19 cellular contexts compared by ENCODE assay signal in genomic region chr3:3129579-3129978, GRCh38. TPM values are rescaled to one million over a fixed set of nuclear protein-coding genes. Genes with fewer than 3 reads are reported as not detected.
A peak's percentile ranks its signal among the peaks of the same experiment; 100 is the strongest.
DNase-seq lines count a peak whose midpoint lies in the region; ATAC-seq and TF ChIP-seq lines count a peak whose summit lies in the region.
"Had no signal": no experiment of that assay in that cellular context is flagged by ENCODE, and none has a peak within 500 bp of the region (broad histone marks: within the 10 kb centered on the region; RNA-seq: fewer than 3 reads in every experiment).

No MANE protein-coding gene starts in this region.

- H3K36me3 Mint-ChIP-seq in activated T-cell treated with anti-CD3 and anti-CD28 coated beads, Interleukin-2, amount 50 U/mL, for 24 hours (ENCODE audit: low read depth): peaks cover 72% of the 10 kb centered on the region
- peaks cover 8 to 53% of the 10 kb centered on the region in 2 donors for H3K36me3 Mint-ChIP-seq in CD4-positive, alpha-beta memory T cell
- H3K36me3 Mint-ChIP-seq in effector memory CD8-positive, alpha-beta T cell (ENCODE audit: insufficient read depth): peaks cover 50% of the 10 kb centered on the region
- H3K36me3 Mint-ChIP-seq in progenitor cell of endocrine pancreas (ENCODE audit: insufficient read depth): peaks cover 16% of the 10 kb centered on the region

- no peak for DNase-seq in activated T-cell treated with anti-CD3 and anti-CD28 coated beads, Interleukin-2, amount 50 U/mL, for 24 hours
- no peak for DNase-seq in activated T-cell treated with anti-CD3 and anti-CD28 coated beads for 4 hours
- no peak for DNase-seq in CD4-positive, alpha-beta memory T cell
- DNase-seq in NB4 (ENCODE audit: low read depth): no peak
- DNase-seq in effector memory CD8-positive, alpha-beta T cell: no peak
- DNase-seq in progenitor cell of endocrine pancreas (ENCODE audit: low spot score, unreplicated experiment): no peak
- DNase-seq in NCI-H1930 (lab: John Stamatoyannopoulos, UW): no peak
- DNase-seq: DMS79 treated with DMSO at 0.1 percent for 48 hours, MM.1S, NCI-H2029, NCI-H2171 treated with DMSO at 0.1 percent for 48 hours, NCI-H510A, NCI-H82, Right ventricle myocardium superior had no signal

- TF ChIP-seq POLR2A in NB4 (IDR thresholded peaks at IDR 0.05; ENCODE audit: extremely low read depth, insufficient read length): no peak

- no peaks in the 10 kb centered on the region for H3K9me3 ChIP-seq in CD4-positive, alpha-beta memory T cell (ENCODE audit: control insufficient read depth in 1 of 2, low read length in 2 of 2)

- intact Hi-C loops in CD4-positive, alpha-beta memory T cell (cut with micrococcal nuclease): loop anchor here (5.0 kb wide), 1 partner anchor 1363 kb away; the partner anchor contains the start of gene ITPR1

- no peaks in the 10 kb centered on the region for H3K9me3 Mint-ChIP-seq in activated T-cell treated with anti-CD3 and anti-CD28 coated beads, Interleukin-2, amount 50 U/mL, for 24 hours
- peaks cover 0 to 2% (median 0%) of the 10 kb centered on the region in 8 donors for H3K9me3 Mint-ChIP-seq in CD4-positive, alpha-beta memory T cell
- H3K9me3 Mint-ChIP-seq in effector memory CD8-positive, alpha-beta T cell: no peaks in the 10 kb centered on the region
- H3K9me3 Mint-ChIP-seq in progenitor cell of endocrine pancreas (ENCODE audit: low read depth): no peaks in the 10 kb centered on the region

- H3K27ac Mint-ChIP-seq in activated T-cell treated with anti-CD3 and anti-CD28 coated beads, Interleukin-2, amount 50 U/mL, for 24 hours: peak overlapping the region; percentile 22
- peak overlapping the region in 5 of 7 donors; percentile 17 to 99 (median 98) for H3K27ac Mint-ChIP-seq in CD4-positive, alpha-beta memory T cell
- H3K27ac Mint-ChIP-seq in effector memory CD8-positive, alpha-beta T cell: peak overlapping the region; percentile 99 to 100
- H3K27ac Mint-ChIP-seq in progenitor cell of endocrine pancreas: no peak overlapping the region

- H3K27me3 Mint-ChIP-seq in activated T-cell treated with anti-CD3 and anti-CD28 coated beads, Interleukin-2, amount 50 U/mL, for 24 hours: no peaks in the 10 kb centered on the region
- no peaks in the 10 kb centered on the region for H3K27me3 Mint-ChIP-seq in CD4-positive, alpha-beta memory T cell
- no peaks in the 10 kb centered on the region for H3K27me3 Mint-ChIP-seq in effector memory CD8-positive, alpha-beta T cell
- H3K27me3 Mint-ChIP-seq in progenitor cell of endocrine pancreas: no peaks in the 10 kb centered on the region

- peak overlapping the region; percentile 93 for H3K27ac ChIP-seq in CD4-positive, alpha-beta memory T cell (ENCODE audit: low read depth, low read length)
- H3K27ac ChIP-seq: C4-2B had no signal

- no peak for ATAC-seq in effector memory CD8-positive, alpha-beta T cell (replicated peaks)
- ATAC-seq in HG02763 (IDR thresholded peaks at IDR 0.05; ENCODE audit: unreplicated experiment): no peak
- ATAC-seq: HepG2, Panc1 had no signal

- no peaks in the 10 kb centered on the region for H3K27me3 ChIP-seq in CD4-positive, alpha-beta memory T cell (ENCODE audit: insufficient read depth, low read length)

- TF ChIP-seq CTCF in NB4 (IDR thresholded peaks at IDR 0.05; ENCODE audit: low read depth, low read length) (no peak), progenitor cell of endocrine pancreas (IDR thresholded peaks at IDR 0.05; ENCODE audit: unreplicated experiment) (no peak)

- H3K36me3 ChIP-seq in CD4-positive, alpha-beta memory T cell (ENCODE audit: insufficient read depth, low read length): peaks cover 15% of the 10 kb centered on the region

- POLR2A ChIA-PET in CD4-positive, alpha-beta memory T cell (lab: Charles Lee; ENCODE audit: partially characterized antibody): no interaction called here

- H3K4me3 ChIP-seq in CD4-positive, alpha-beta memory T cell (ENCODE audit: low read length in 2 of 2): no peak overlapping the region
- peak overlapping the region; percentile 3 for H3K4me3 ChIP-seq in NB4 (ENCODE audit: low read depth, low read length)

- peaks cover 57% of the 10 kb centered on the region for H3K4me1 ChIP-seq in CD4-positive, alpha-beta memory T cell (ENCODE audit: insufficient read depth, low read length)

- peak overlapping the region; percentile 98 for H3K4me3 Mint-ChIP-seq in activated T-cell treated with anti-CD3 and anti-CD28 coated beads, Interleukin-2, amount 50 U/mL, for 24 hours
- peak overlapping the region in 2 of 8 donors; percentile 55 to 76 for H3K4me3 Mint-ChIP-seq in CD4-positive, alpha-beta memory T cell
- peak overlapping the region; percentile 97 to 100 for H3K4me3 Mint-ChIP-seq in effector memory CD8-positive, alpha-beta T cell
- no peak overlapping the region for H3K4me3 Mint-ChIP-seq in progenitor cell of endocrine pancreas (ENCODE audit: low read depth)

- peaks cover 61% of the 10 kb centered on the region for H3K4me1 Mint-ChIP-seq in activated T-cell treated with anti-CD3 and anti-CD28 coated beads, Interleukin-2, amount 50 U/mL, for 24 hours (ENCODE audit: low read depth)
- peaks cover 33 to 71% (median 57%) of the 10 kb centered on the region in 4 donors for H3K4me1 Mint-ChIP-seq in CD4-positive, alpha-beta memory T cell
- peaks cover 35 to 57% of the 10 kb centered on the region in 2 donors for H3K4me1 Mint-ChIP-seq in effector memory CD8-positive, alpha-beta T cell (ENCODE audit: low read depth in 2 of 2)
- peaks cover 14% of the 10 kb centered on the region for H3K4me1 Mint-ChIP-seq in progenitor cell of endocrine pancreas (ENCODE audit: low read depth)

- CTCF ChIA-PET in CD4-positive, alpha-beta memory T cell (lab: Charles Lee; ENCODE audit: partially characterized antibody): interaction anchor here (1.0 to 1.5 kb wide), 3 partner anchors 12 to 49 kb away, joined by 3 to 5 read pairs (median 5); no protein-coding TSS in a partner anchor

RNA-seq across cellular contexts. Expression of gene TRNT1, which starts 2.8 kb away (rescaled TPM):
- total RNA-seq in CD4-positive, alpha-beta memory T cell: 10 to 100 TPM; 44.7 to 44.8 TPM
- 10 to 100 TPM; 23.2 to 25.9 TPM for polyA plus RNA-seq in CD4-positive, alpha-beta memory T cell
- 26.5 and 31.4 TPM in 2 replicates for total RNA-seq in progenitor cell of endocrine pancreas

RNA-seq across cellular contexts. Expression of gene IL5RA, which starts 19.4 kb away (rescaled TPM):
- total RNA-seq in CD4-positive, alpha-beta memory T cell: under 1 TPM; 0.12 to 0.33 TPM
- polyA plus RNA-seq in CD4-positive, alpha-beta memory T cell: 1 to 10 TPM in 1 of 2 donors, under 1 TPM in 1; 0.58 to 1.1 TPM
- 0.11 TPM in 1 of 2 replicates, not detected in the other for total RNA-seq in progenitor cell of endocrine pancreas
- total RNA-seq: H1, HepG2 had no signal
- polyA plus RNA-seq: H1, HepG2 had no signal

RNA-seq across cellular contexts. Expression of gene CRBN, which starts 49.9 kb away (rescaled TPM):
- total RNA-seq in CD4-positive, alpha-beta memory T cell: 100 to 1,000 TPM; 150 to 162 TPM
- polyA plus RNA-seq in CD4-positive, alpha-beta memory T cell: 100 to 1,000 TPM; 194 to 235 TPM
- total RNA-seq in progenitor cell of endocrine pancreas: 40.1 and 50.9 TPM in 2 replicates
